Comparison of ENCODE assay signal across 7 cellular contexts in genomic region chr4:87384471-87384870, GRCh38. TPM values are rescaled to one million over a fixed set of nuclear protein-coding genes. Genes with fewer than 3 reads are reported as not detected.
DNase-seq lines count a peak whose midpoint lies in the region; ATAC-seq and TF ChIP-seq lines count a peak whose summit lies in the region.
"Not testable (repeated sequence)": the region's sequence is repeated elsewhere in the genome, so short reads cannot be mapped to it uniquely, and the experiment has no call there.

No MANE protein-coding gene starts in this region.

- peaks cover 78% of the 10 kb centered on the region for H3K79me2 ChIP-seq in hepatocyte

- H3K4me2 ChIP-seq in hepatocyte = peak overlapping the region; percentile 5

- not testable (repeated sequence) for H2AFZ ChIP-seq in hepatocyte

- POLR2A ChIA-PET in CD8-positive, alpha-beta T cell (lab: Charles Lee); naive thymus-derived CD8-positive, alpha-beta T cell (lab: Charles Lee): not testable (repeated sequence)

- peaks cover 20% of the 10 kb centered on the region for H3K4me1 ChIP-seq in CD4-positive, CD25-positive, alpha-beta regulatory T cell (ENCODE audit: control insufficient read depth, insufficient read depth, low read length, poor library complexity, severe bottlenecking)
- peaks cover 14% of the 10 kb centered on the region for H3K4me1 ChIP-seq in CD8-positive, alpha-beta T cell (ENCODE audit: insufficient read depth, low read length)
- not testable (repeated sequence) for H3K4me1 ChIP-seq in hepatocyte (ENCODE audit: insufficient read depth)
- H3K4me1 ChIP-seq in neutrophil (ENCODE audit: control insufficient read depth in 1 of 2, insufficient read depth in 1 of 2, low read depth in 1 of 2, low read length in 1 of 2) = peaks cover 47 to 59% of the 10 kb centered on the region in 2 experiments

- not testable (repeated sequence) for H3K9me3 Mint-ChIP-seq in CD4-positive, CD25-positive, alpha-beta regulatory T cell; CD8-positive, alpha-beta T cell; memory B cell
- H3K9me3 Mint-ChIP-seq in naive thymus-derived CD8-positive, alpha-beta T cell = peaks cover 0 to 10% (median 4%) of the 10 kb centered on the region in 9 donors

- H3K27ac Mint-ChIP-seq in CD4-positive, CD25-positive, alpha-beta regulatory T cell = peak overlapping the region in 2 of 3 donors; percentile 21 to 89
- peak overlapping the region; percentile 60 for H3K27ac Mint-ChIP-seq in CD8-positive, alpha-beta T cell
- peak overlapping the region; percentile 14 for H3K27ac Mint-ChIP-seq in T-helper 17 cell
- peak overlapping the region; percentile 25 for H3K27ac Mint-ChIP-seq in memory B cell
- H3K27ac Mint-ChIP-seq in naive thymus-derived CD8-positive, alpha-beta T cell = peak overlapping the region in 6 of 10 donors; percentile 4 to 84 (median 35)

- TF ChIP-seq CTCF in CD8-positive, alpha-beta T cell (IDR thresholded peaks at IDR 0.05); hepatocyte (IDR thresholded peaks at IDR 0.05; ENCODE audit: poor library complexity); neutrophil (IDR thresholded peaks at IDR 0.05): not testable (repeated sequence)

- H3K4me3 Mint-ChIP-seq in CD4-positive, CD25-positive, alpha-beta regulatory T cell; CD8-positive, alpha-beta T cell; T-helper 17 cell; memory B cell: not testable (repeated sequence)
- peak overlapping the region in 1 of 10 donors; percentile 20 for H3K4me3 Mint-ChIP-seq in naive thymus-derived CD8-positive, alpha-beta T cell

- ATAC-seq in CD4-positive, CD25-positive, alpha-beta regulatory T cell (ENCODE audit: low read depth in 2 of 2); CD8-positive, alpha-beta T cell; T-helper 17 cell; memory B cell (ENCODE audit: low read depth); naive thymus-derived CD8-positive, alpha-beta T cell: not testable (repeated sequence)

- H4K20me1 ChIP-seq in hepatocyte (ENCODE audit: insufficient read depth, poor library complexity, severe bottlenecking) = not testable (repeated sequence)

- intact Hi-C loops in CD8-positive, alpha-beta T cell (cut with DNase I, micrococcal nuclease) = loop anchor here in 1 of 2 experiments (10.0 kb wide), 1 partner anchor 450 kb away; the partner anchor contains the start of gene AFF1

- DNase-seq in CD4-positive, CD25-positive, alpha-beta regulatory T cell; CD8-positive, alpha-beta T cell; T-helper 17 cell; hepatocyte (ENCODE audit: low spot score); memory B cell (ENCODE audit: low spot score in 2 of 2); naive thymus-derived CD8-positive, alpha-beta T cell: not testable (repeated sequence)

- H3K27me3 ChIP-seq in CD4-positive, CD25-positive, alpha-beta regulatory T cell (ENCODE audit: control insufficient read depth, insufficient read depth, low read length); CD8-positive, alpha-beta T cell (ENCODE audit: insufficient read depth, low read length); hepatocyte; neutrophil: not testable (repeated sequence)

- H3K36me3 Mint-ChIP-seq in CD4-positive, CD25-positive, alpha-beta regulatory T cell = peaks cover 40% of the 10 kb centered on the region
- H3K36me3 Mint-ChIP-seq in CD8-positive, alpha-beta T cell = peaks cover 52% of the 10 kb centered on the region
- H3K36me3 Mint-ChIP-seq in T-helper 17 cell (ENCODE audit: low read depth) = not testable (repeated sequence)
- peaks cover 33% of the 10 kb centered on the region for H3K36me3 Mint-ChIP-seq in memory B cell
- peaks cover 8 to 56% (median 28%) of the 10 kb centered on the region in 3 donors for H3K36me3 Mint-ChIP-seq in naive thymus-derived CD8-positive, alpha-beta T cell

- H3K4me1 Mint-ChIP-seq in CD4-positive, CD25-positive, alpha-beta regulatory T cell = peaks cover 37 to 56% (median 51%) of the 10 kb centered on the region in 4 donors
- peaks cover 62% of the 10 kb centered on the region for H3K4me1 Mint-ChIP-seq in CD8-positive, alpha-beta T cell (ENCODE audit: low read depth)
- H3K4me1 Mint-ChIP-seq in T-helper 17 cell (peaks cover 41% of the 10 kb centered on the region), memory B cell (peaks cover 33% of the 10 kb centered on the region)
- peaks cover 32 to 62% (median 60%) of the 10 kb centered on the region in 4 donors for H3K4me1 Mint-ChIP-seq in naive thymus-derived CD8-positive, alpha-beta T cell

- not testable (repeated sequence) for H3K4me3 ChIP-seq in CD4-positive, CD25-positive, alpha-beta regulatory T cell (ENCODE audit: low read depth, low read length); CD8-positive, alpha-beta T cell (ENCODE audit: low read depth, low read length); hepatocyte; neutrophil (ENCODE audit: low read depth in 1 of 2, low read length in 1 of 2)

- not testable (repeated sequence) for H3K9me2 ChIP-seq in hepatocyte (replicated peaks; ENCODE audit: insufficient read depth)

- CTCF ChIA-PET in CD8-positive, alpha-beta T cell (lab: Charles Lee) = interaction anchor here (1.2 kb wide), 1 partner anchor 9 kb away, joined by 5 read pairs; no protein-coding TSS in a partner anchor

- peaks cover 13% of the 10 kb centered on the region for H3K36me3 ChIP-seq in CD4-positive, CD25-positive, alpha-beta regulatory T cell (ENCODE audit: control insufficient read depth, insufficient read depth, low read length)
- H3K36me3 ChIP-seq in CD8-positive, alpha-beta T cell (ENCODE audit: insufficient read depth, low read length); hepatocyte (replicated peaks; ENCODE audit: insufficient read depth, low read depth): not testable (repeated sequence)
- peaks cover 53% of the 10 kb centered on the region for H3K36me3 ChIP-seq in neutrophil

- WGBS in hepatocyte (ENCODE audit: low lambda C conversion rate, missing lambda C conversion rate) = 81% methylated on average over 6 of the region's 6 CpGs

- H3K27ac ChIP-seq in CD4-positive, CD25-positive, alpha-beta regulatory T cell (ENCODE audit: insufficient read depth, low read length, poor library complexity, severe bottlenecking); CD8-positive, alpha-beta T cell (ENCODE audit: low read depth, low read length): not testable (repeated sequence)
- H3K27ac ChIP-seq in hepatocyte (peak overlapping the region; percentile 30), neutrophil (peak overlapping the region; percentile 92)

- not testable (repeated sequence) for H3K27me3 Mint-ChIP-seq in CD4-positive, CD25-positive, alpha-beta regulatory T cell; CD8-positive, alpha-beta T cell (ENCODE audit: low read depth); T-helper 17 cell; memory B cell; naive thymus-derived CD8-positive, alpha-beta T cell

- not testable (repeated sequence) for H3K9me3 ChIP-seq in CD4-positive, CD25-positive, alpha-beta regulatory T cell (ENCODE audit: control insufficient read depth in 2 of 2, low read length in 2 of 2); CD8-positive, alpha-beta T cell (ENCODE audit: low read length); T-helper 17 cell (ENCODE audit: control insufficient read depth, low read length, poor library complexity, severe bottlenecking); hepatocyte (ENCODE audit: low read depth); neutrophil

RNA-seq across cellular contexts. Expression of gene HSD17B11, which starts 6.5 kb away (rescaled TPM):
- total RNA-seq in CD4-positive, CD25-positive, alpha-beta regulatory T cell = 41.0 TPM
- 100 to 1,000 TPM in 3 of 4 donors, 10 to 100 TPM in 1; 93.7 to 139 (median 104) TPM for polyA plus RNA-seq in CD4-positive, CD25-positive, alpha-beta regulatory T cell
- total RNA-seq in CD8-positive, alpha-beta T cell = 10 to 100 TPM; 38.8 to 42.4 TPM
- 10 to 100 TPM; 27.7 to 40.7 TPM for total RNA-seq in T-helper 17 cell
- 171 and 175 TPM in 2 replicates for total RNA-seq in hepatocyte
- polyA plus RNA-seq in hepatocyte = 56.1 and 76.0 TPM in 2 replicates
- total RNA-seq in naive thymus-derived CD8-positive, alpha-beta T cell = 10 to 100 TPM; 74.5 to 77.1 TPM
- 100 to 1,000 TPM in 1 of 3 donors, 10 to 100 TPM in 2; 68.0 to 125 (median 97.0) TPM for polyA plus RNA-seq in naive thymus-derived CD8-positive, alpha-beta T cell

RNA-seq across cellular contexts. Expression of gene NUDT9, which starts 37.9 kb away (rescaled TPM):
- 12.5 TPM for total RNA-seq in CD4-positive, CD25-positive, alpha-beta regulatory T cell
- polyA plus RNA-seq in CD4-positive, CD25-positive, alpha-beta regulatory T cell = 10 to 100 TPM; 16.8 to 23.1 (median 21.0) TPM
- total RNA-seq in CD8-positive, alpha-beta T cell = 1 to 10 TPM; 4.9 to 6.4 TPM
- total RNA-seq in T-helper 17 cell (1 to 10 TPM; 6.2 to 9.7 TPM), hepatocyte (35.8 and 37.7 TPM in 2 replicates)
- polyA plus RNA-seq in hepatocyte = 57.4 and 62.3 TPM in 2 replicates
- total RNA-seq in naive thymus-derived CD8-positive, alpha-beta T cell = 10 to 100 TPM; 18.1 to 18.8 TPM
- 10 to 100 TPM; 23.3 to 28.1 (median 26.9) TPM for polyA plus RNA-seq in naive thymus-derived CD8-positive, alpha-beta T cell
